In genomic region chr11:84564180-84564866, GRCh38 we compare ENCODE assay signal across 9 cellular contexts.
A peak's percentile ranks its signal among the peaks of the same experiment; 100 is the strongest.
DNase-seq lines count a peak whose midpoint lies in the region; TF ChIP-seq lines count a peak whose summit lies in the region.
"Had no signal": no experiment of that assay in that cellular context is flagged by ENCODE, and none has a peak within 500 bp of the region (broad histone marks: within the 10 kb centered on the region; RNA-seq: fewer than 3 reads in every experiment).

No MANE protein-coding gene starts in this region.

- H3K27ac ChIP-seq in MM.1S (ENCODE audit: low read length): no peak overlapping the region
- no peak overlapping the region for H3K27ac ChIP-seq in left ventricle myocardium inferior (replicated peaks)
- H3K27ac ChIP-seq: skin epidermis had no signal

- H3K9ac ChIP-seq in MM.1S (ENCODE audit: low read length): no peak overlapping the region

- H2AFZ ChIP-seq in MM.1S (ENCODE audit: low read length): no peak overlapping the region

- intact Hi-C loops in left ventricle myocardium inferior (cut with micrococcal nuclease): no loop called here

- H3K9me3 ChIP-seq in MM.1S (replicated peaks; ENCODE audit: insufficient read depth, low read length): no peaks in the 10 kb centered on the region
- H3K9me3 ChIP-seq in left ventricle myocardium inferior (replicated peaks): peaks cover 10% of the 10 kb centered on the region

- H3K27me3 ChIP-seq in MM.1S (replicated peaks; ENCODE audit: insufficient read depth, low read length) (no peaks in the 10 kb centered on the region), left ventricle myocardium inferior (ENCODE audit: low read depth) (no peaks in the 10 kb centered on the region)

- H3F3A ChIP-seq in MM.1S (ENCODE audit: insufficient read depth, low read length): no peaks in the 10 kb centered on the region

- H3K4me3 ChIP-seq in AG09309 (ENCODE audit: control insufficient read depth, low read depth, low read length) (no peak overlapping the region), HFF-Myc (replicated peaks; ENCODE audit: low read depth, low read length) (no peak overlapping the region), MM.1S (ENCODE audit: low read length) (no peak overlapping the region), left ventricle myocardium inferior (no peak overlapping the region)
- H3K4me3 ChIP-seq: skin epidermis had no signal

- H3K79me2 ChIP-seq in MM.1S (ENCODE audit: low read length): no peaks in the 10 kb centered on the region

- no peak overlapping the region for H3K4me2 ChIP-seq in MM.1S (ENCODE audit: low read depth, low read length)

- no peaks in the 10 kb centered on the region for H4K20me1 ChIP-seq in MM.1S (ENCODE audit: insufficient read depth, low read length)

- DNase-seq in AG09309 (ENCODE audit: low read depth) (no peak), HFF-Myc (ENCODE audit: extremely low read depth, low read depth) (peak; percentile 4), MM.1S (peak; percentile 44), left ventricle myocardium inferior (no peak), NCI-H2107 treated with DMSO at 0.1 percent for 48 hours (lab: John Stamatoyannopoulos, UW; ENCODE audit: unreplicated experiment) (no peak)
- DNase-seq in activated CD4-positive, alpha-beta T cell treated with anti-CD3 and anti-CD28 coated beads, Interleukin-2, amount 50 U/mL, for 48 hours: peak; percentile 25 to 39
- DNase-seq in stimulated activated CD4-positive, alpha-beta T cell treated with anti-CD3 and anti-CD28 coated beads, Interleukin-1b, Interleukin-23, amount 100 ng/mL, for 48 hours: peak; percentile 6

- H3K36me3 ChIP-seq in MM.1S (replicated peaks; ENCODE audit: insufficient read depth, low read length) (no peaks in the 10 kb centered on the region), left ventricle myocardium inferior (no peaks in the 10 kb centered on the region)

- no peaks in the 10 kb centered on the region for H3K9me2 ChIP-seq in MM.1S (replicated peaks; ENCODE audit: insufficient read depth, low read length)

- H3K4me1 ChIP-seq in MM.1S (ENCODE audit: low read length): no peaks in the 10 kb centered on the region
- no peaks in the 10 kb centered on the region for H3K4me1 ChIP-seq in left ventricle myocardium inferior

- peak; percentile 80 for TF ChIP-seq CTCF in AG09309 (IDR thresholded peaks at IDR 0.05; ENCODE audit: control insufficient read depth, insufficient read depth, low read depth, low read length, missing control alignments)
- TF ChIP-seq CTCF in GM12874 (IDR thresholded peaks at IDR 0.05; ENCODE audit: insufficient read depth, low read depth, low read length): peak; percentile 64
- peak; percentile 76 for TF ChIP-seq CTCF in HFF-Myc (IDR thresholded peaks at IDR 0.05; ENCODE audit: low read depth, low read length, missing control alignments)
- TF ChIP-seq CTCF in MM.1S (IDR thresholded peaks at IDR 0.05; ENCODE audit: low read length): peak; percentile 85
- TF ChIP-seq CTCF in left ventricle myocardium inferior (IDR thresholded peaks at IDR 0.05; ENCODE audit: borderline replicate concordance): peak; percentile 81

Comparison
In these comparisons a context has a peak if more than half of its experiments do, and no peak if none do; other contexts are left out.
1. DNase-seq: peak in HFF-Myc (single experiment), MM.1S (single experiment), activated CD4-positive, alpha-beta T cell treated with anti-CD3 and anti-CD28 coated beads, Interleukin-2, amount 50 U/mL, for 48 hours (2 of 2) and stimulated activated CD4-positive, alpha-beta T cell treated with anti-CD3 and anti-CD28 coated beads, Interleukin-1b, Interleukin-23, amount 100 ng/mL, for 48 hours (single experiment); none in AG09309 (single experiment), left ventricle myocardium inferior (single experiment) and NCI-H2107 treated with DMSO at 0.1 percent for 48 hours (single experiment).
2. Peak in every context shown above with its lines, with median percentiles within 50 percentile points of each other: CTCF ChIP-seq.